9 cellular contexts compared by ENCODE assay signal in genomic region chr19:16661480-16662034, GRCh38. TPM values are rescaled to one million over a fixed set of nuclear protein-coding genes. Genes with fewer than 3 reads are reported as not detected.
A peak's percentile ranks its signal among the peaks of the same experiment; 100 is the strongest.
DNase-seq lines count a peak whose midpoint lies in the region; ATAC-seq and TF ChIP-seq lines count a peak whose summit lies in the region.
"Had no signal": no experiment of that assay in that cellular context is flagged by ENCODE, and none has a peak within 500 bp of the region (broad histone marks: within the 10 kb centered on the region; RNA-seq: fewer than 3 reads in every experiment).

No MANE protein-coding gene starts in this region.

- peak overlapping the region; percentile 98 for H3K4me2 ChIP-seq in PC-9

- DNase-seq in DMS 273 (lab: John Stamatoyannopoulos, UW; ENCODE audit: unreplicated experiment) (peak; percentile 48), DMS 273 treated with DMSO at 0.1 percent for 48 hours (lab: John Stamatoyannopoulos, UW) (no peak), PC-9 (no peak), colonic mucosa (peak; percentile 41), lower lobe of right lung (peak; percentile 61), suprapubic skin (ENCODE audit: low spot score in 2 of 2) (peak; percentile 71 to 80), NCI-H187 treated with DMSO at 0.1 percent for 48 hours (lab: John Stamatoyannopoulos, UW) (no peak)

- H3K9me3 ChIP-seq in PC-9 (ENCODE audit: insufficient read depth, low read depth): no peaks in the 10 kb centered on the region
- no peaks in the 10 kb centered on the region for H3K9me3 ChIP-seq in colonic mucosa
- no peaks in the 10 kb centered on the region for H3K9me3 ChIP-seq in lower lobe of right lung
- H3K9me3 ChIP-seq in suprapubic skin: no peaks in the 10 kb centered on the region

- H3K4me3 ChIP-seq in PC-9: peak overlapping the region; percentile 92
- H3K4me3 ChIP-seq in colonic mucosa: peak overlapping the region; percentile 67
- H3K4me3 ChIP-seq in lower lobe of right lung: peak overlapping the region; percentile 86
- peak overlapping the region; percentile 88 for H3K4me3 ChIP-seq in suprapubic skin

- CTCF ChIA-PET in PC-9 (lab: Charles Lee): interaction anchor here (0.6 to 0.7 kb wide), 2 partner anchors 10 to 52 kb away, joined by 3 to 6 read pairs; no protein-coding TSS in a partner anchor

- no peaks in the 10 kb centered on the region for H3K9me2 ChIP-seq in PC-9 (ENCODE audit: insufficient read depth)

- intact Hi-C loops in PC-9 (cut with micrococcal nuclease; ENCODE audit: unreplicated experiment) (no loop called here), colonic mucosa (cut with DNase I) (no loop called here), lower lobe of right lung (cut with DNase I) (no loop called here)

- H3K27ac ChIP-seq in PC-9 (no peak overlapping the region), colonic mucosa (no peak overlapping the region), lower lobe of right lung (peak overlapping the region; percentile 91), suprapubic skin (no peak overlapping the region)

- no peak for ATAC-seq in lower lobe of right lung
- no peak for ATAC-seq in GM19452 (IDR thresholded peaks at IDR 0.05; ENCODE audit: unreplicated experiment)

- H3K27me3 ChIP-seq in PC-9 (ENCODE audit: insufficient read depth, low read depth): no peaks in the 10 kb centered on the region
- H3K27me3 ChIP-seq in colonic mucosa: no peaks in the 10 kb centered on the region
- H3K27me3 ChIP-seq in lower lobe of right lung (ENCODE audit: low read depth): no peaks in the 10 kb centered on the region
- H3K27me3 ChIP-seq in suprapubic skin: no peaks in the 10 kb centered on the region

- no peak for TF ChIP-seq POLR2A in suprapubic skin (IDR thresholded peaks at IDR 0.05)

- peaks cover 29% of the 10 kb centered on the region for H4K20me1 ChIP-seq in PC-9 (ENCODE audit: insufficient read depth)

- peaks cover 5% of the 10 kb centered on the region; the same call in 1 of the 2 replicates for H3F3A ChIP-seq in PC-9 (ENCODE audit: insufficient read depth, low read depth)

- peaks cover 6% of the 10 kb centered on the region; the same call in 1 of the 2 replicates for H3K36me3 ChIP-seq in PC-9 (ENCODE audit: low read depth)
- peaks cover 9% of the 10 kb centered on the region for H3K36me3 ChIP-seq in colonic mucosa
- H3K36me3 ChIP-seq in lower lobe of right lung: peaks cover 24% of the 10 kb centered on the region
- H3K36me3 ChIP-seq in suprapubic skin: peaks cover 17% of the 10 kb centered on the region

- no peak for TF ChIP-seq EP300 in suprapubic skin (IDR thresholded peaks at IDR 0.05)

- 7% methylated on average over 28 of the region's 31 CpGs for WGBS in suprapubic skin

- H3K79me2 ChIP-seq in PC-9 (ENCODE audit: low read depth): peaks cover 31% of the 10 kb centered on the region

- POLR2A ChIA-PET in PC-9 (lab: Charles Lee; ENCODE audit: unreplicated experiment): interaction anchor here (0.6 kb wide), 1 partner anchor 54 kb away, joined by 3 read pairs; no protein-coding TSS in a partner anchor

- peak overlapping the region; percentile 84 to 93 for H3K9ac ChIP-seq in colonic mucosa (ENCODE audit: low read depth in 2 of 2, low read length in 2 of 2)

- peak overlapping the region; percentile 98 for H2AFZ ChIP-seq in PC-9

- peaks cover 22% of the 10 kb centered on the region for H3K4me1 ChIP-seq in PC-9 (replicated peaks; ENCODE audit: insufficient read depth)
- peaks cover 10% of the 10 kb centered on the region for H3K4me1 ChIP-seq in colonic mucosa
- peaks cover 30% of the 10 kb centered on the region for H3K4me1 ChIP-seq in lower lobe of right lung
- peaks cover 40% of the 10 kb centered on the region for H3K4me1 ChIP-seq in suprapubic skin

- TF ChIP-seq CTCF in PC-9 (conservative IDR thresholded peaks at IDR 0.05) (no peak), colonic mucosa (IDR thresholded peaks at IDR 0.05) (no peak), lower lobe of right lung (IDR thresholded peaks at IDR 0.05) (no peak), suprapubic skin (IDR thresholded peaks at IDR 0.05) (no peak)

- no TSS peak for BruUV-seq in PC-9 (replicated peaks; lab: Mats Ljungman, UMichigan)

RNA-seq across cellular contexts. Expression of gene TMEM38A, which starts 0.6 kb away (rescaled TPM):
- total RNA-seq in PC-9 (2021) (14.2 and 16.0 TPM in 2 replicates), colonic mucosa (1 to 10 TPM; 4.2 to 4.4 TPM), lower lobe of right lung (7.1 TPM), suprapubic skin (1 to 10 TPM; 2.3 to 2.8 (median 2.7) TPM)

RNA-seq across cellular contexts. Expression of gene SMIM7, which starts 1.6 kb away (rescaled TPM):
- total RNA-seq in PC-9 (2021) (69.7 and 72.9 TPM in 2 replicates), colonic mucosa (10 to 100 TPM; 58.2 to 64.8 TPM), lower lobe of right lung (70.5 TPM), suprapubic skin (100 to 1,000 TPM in 2 of 4 donors, 10 to 100 TPM in 2; 77.3 to 121 (median 98.8) TPM)

RNA-seq across cellular contexts. Expression of gene MED26, which starts 33.6 kb away (rescaled TPM):
- total RNA-seq in PC-9 (2021): 11.9 and 13.0 TPM in 2 replicates
- 10 to 100 TPM; 10.0 to 11.9 TPM for total RNA-seq in colonic mucosa
- 11.1 TPM for total RNA-seq in lower lobe of right lung
- total RNA-seq in suprapubic skin: 10 to 100 TPM; 13.1 to 15.4 (median 14.6) TPM

RNA-seq across cellular contexts. Expression of gene NWD1, which starts 58.1 kb away (rescaled TPM):
- total RNA-seq in PC-9 (2021): 3.0 and 5.0 TPM in 2 replicates
- total RNA-seq in colonic mucosa: under 1 TPM; 0.20 to 0.27 TPM
- 3.0 TPM for total RNA-seq in lower lobe of right lung
- 1 to 10 TPM in 2 of 4 donors, under 1 TPM in 2; 0.68 to 1.5 (median 1.1) TPM for total RNA-seq in suprapubic skin
- total RNA-seq: activated CD8-positive, alpha-beta memory T cell treated with anti-CD3 and anti-CD28 coated beads for 36 hours had no signal

Comparison
In these comparisons a context has a peak if more than half of its experiments do, and no peak if none do; other contexts are left out.
1. DNase-seq: peak in DMS 273 (single experiment), colonic mucosa (single experiment), lower lobe of right lung (single experiment) and suprapubic skin (2 of 2); none in DMS 273 treated with DMSO at 0.1 percent for 48 hours (single experiment), PC-9 (0 of 2) and NCI-H187 treated with DMSO at 0.1 percent for 48 hours (single experiment).
2. Peak in every context shown above with its lines, with median percentiles within 50 percentile points of each other: H3K4me3 ChIP-seq.